Comparison of ENCODE assay signal across 1 cellular context in the genomic region with DNA sequence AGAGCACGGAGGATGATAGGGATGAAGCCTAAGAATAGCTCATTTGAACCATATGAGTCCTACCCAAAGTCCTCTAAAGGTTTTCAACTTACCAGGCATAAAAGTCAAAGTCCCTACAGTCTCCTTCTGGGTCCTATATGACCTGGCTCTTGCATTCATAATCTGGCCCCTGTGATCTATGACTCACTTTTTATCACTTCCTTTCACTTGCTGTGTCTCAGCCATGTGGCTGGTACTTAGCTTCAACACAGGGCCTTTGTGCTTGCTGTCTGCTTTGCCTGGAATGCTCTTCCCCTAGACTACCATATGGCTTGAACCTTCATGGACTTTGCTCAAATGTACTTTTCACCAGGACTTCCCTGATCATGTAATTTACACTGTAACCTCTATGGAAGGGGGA.
TF ChIP-seq lines count a peak whose summit lies in the region.

No MANE protein-coding gene starts in this region.

TF ChIP-seq in HCT116, 20 proteins besides CTCF, POLR2A, EP300 and RAD21:
- TF ChIP-seq CBX3 (IDR thresholded peaks at IDR 0.05; ENCODE audit: low read depth) (peak; percentile 70), ZNF274 (IDR thresholded peaks at IDR 0.05; ENCODE audit: low read depth, low read length) (no peak), EGR1 (IDR thresholded peaks at IDR 0.05; ENCODE audit: low read depth) (no peak), ELF1 (IDR thresholded peaks at IDR 0.05; ENCODE audit: borderline replicate concordance, low read depth) (no peak), POLR2AphosphoS5 (IDR thresholded peaks at IDR 0.05; ENCODE audit: low read depth, low read length) (no peak), CEBPB (IDR thresholded peaks at IDR 0.05; ENCODE audit: low read depth) (0 out of 2 replicates have a peak, but pooled peaks have one; percentile 13), JUND (IDR thresholded peaks at IDR 0.05) (peak; percentile 25; the same call in 1 of the 2 replicates), TCF7L2 (IDR thresholded peaks at IDR 0.05; ENCODE audit: borderline replicate concordance, extremely low read depth, insufficient read depth, insufficient read length) (peak; percentile 14), FOSL1 (IDR thresholded peaks at IDR 0.05; ENCODE audit: low read depth) (peak; percentile 55), SRF (IDR thresholded peaks at IDR 0.05; ENCODE audit: low read depth) (no peak)
- TF ChIP-seq, protein P1, sequence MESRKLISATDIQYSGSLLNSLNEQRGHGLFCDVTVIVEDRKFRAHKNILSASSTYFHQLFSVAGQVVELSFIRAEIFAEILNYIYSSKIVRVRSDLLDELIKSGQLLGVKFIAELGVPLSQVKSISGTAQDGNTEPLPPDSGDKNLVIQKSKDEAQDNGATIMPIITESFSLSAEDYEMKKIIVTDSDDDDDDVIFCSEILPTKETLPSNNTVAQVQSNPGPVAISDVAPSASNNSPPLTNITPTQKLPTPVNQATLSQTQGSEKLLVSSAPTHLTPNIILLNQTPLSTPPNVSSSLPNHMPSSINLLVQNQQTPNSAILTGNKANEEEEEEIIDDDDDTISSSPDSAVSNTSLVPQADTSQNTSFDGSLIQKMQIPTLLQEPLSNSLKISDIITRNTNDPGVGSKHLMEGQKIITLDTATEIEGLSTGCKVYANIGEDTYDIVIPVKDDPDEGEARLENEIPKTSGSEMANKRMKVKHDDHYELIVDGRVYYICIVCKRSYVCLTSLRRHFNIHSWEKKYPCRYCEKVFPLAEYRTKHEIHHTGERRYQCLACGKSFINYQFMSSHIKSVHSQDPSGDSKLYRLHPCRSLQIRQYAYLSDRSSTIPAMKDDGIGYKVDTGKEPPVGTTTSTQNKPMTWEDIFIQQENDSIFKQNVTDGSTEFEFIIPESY (IDR thresholded peaks at IDR 0.05; ENCODE audit: extremely low read depth, insufficient replicate concordance, low read length), result no peak
- TF ChIP-seq, protein P2, sequence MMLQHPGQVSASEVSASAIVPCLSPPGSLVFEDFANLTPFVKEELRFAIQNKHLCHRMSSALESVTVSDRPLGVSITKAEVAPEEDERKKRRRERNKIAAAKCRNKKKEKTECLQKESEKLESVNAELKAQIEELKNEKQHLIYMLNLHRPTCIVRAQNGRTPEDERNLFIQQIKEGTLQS (IDR thresholded peaks at IDR 0.05), result no peak
- TF ChIP-seq, protein P3, sequence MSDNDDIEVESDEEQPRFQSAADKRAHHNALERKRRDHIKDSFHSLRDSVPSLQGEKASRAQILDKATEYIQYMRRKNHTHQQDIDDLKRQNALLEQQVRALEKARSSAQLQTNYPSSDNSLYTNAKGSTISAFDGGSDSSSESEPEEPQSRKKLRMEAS (IDR thresholded peaks at IDR 0.05), result peak; percentile 66; the same call in 1 of the 2 replicates
- TF ChIP-seq, protein P4, sequence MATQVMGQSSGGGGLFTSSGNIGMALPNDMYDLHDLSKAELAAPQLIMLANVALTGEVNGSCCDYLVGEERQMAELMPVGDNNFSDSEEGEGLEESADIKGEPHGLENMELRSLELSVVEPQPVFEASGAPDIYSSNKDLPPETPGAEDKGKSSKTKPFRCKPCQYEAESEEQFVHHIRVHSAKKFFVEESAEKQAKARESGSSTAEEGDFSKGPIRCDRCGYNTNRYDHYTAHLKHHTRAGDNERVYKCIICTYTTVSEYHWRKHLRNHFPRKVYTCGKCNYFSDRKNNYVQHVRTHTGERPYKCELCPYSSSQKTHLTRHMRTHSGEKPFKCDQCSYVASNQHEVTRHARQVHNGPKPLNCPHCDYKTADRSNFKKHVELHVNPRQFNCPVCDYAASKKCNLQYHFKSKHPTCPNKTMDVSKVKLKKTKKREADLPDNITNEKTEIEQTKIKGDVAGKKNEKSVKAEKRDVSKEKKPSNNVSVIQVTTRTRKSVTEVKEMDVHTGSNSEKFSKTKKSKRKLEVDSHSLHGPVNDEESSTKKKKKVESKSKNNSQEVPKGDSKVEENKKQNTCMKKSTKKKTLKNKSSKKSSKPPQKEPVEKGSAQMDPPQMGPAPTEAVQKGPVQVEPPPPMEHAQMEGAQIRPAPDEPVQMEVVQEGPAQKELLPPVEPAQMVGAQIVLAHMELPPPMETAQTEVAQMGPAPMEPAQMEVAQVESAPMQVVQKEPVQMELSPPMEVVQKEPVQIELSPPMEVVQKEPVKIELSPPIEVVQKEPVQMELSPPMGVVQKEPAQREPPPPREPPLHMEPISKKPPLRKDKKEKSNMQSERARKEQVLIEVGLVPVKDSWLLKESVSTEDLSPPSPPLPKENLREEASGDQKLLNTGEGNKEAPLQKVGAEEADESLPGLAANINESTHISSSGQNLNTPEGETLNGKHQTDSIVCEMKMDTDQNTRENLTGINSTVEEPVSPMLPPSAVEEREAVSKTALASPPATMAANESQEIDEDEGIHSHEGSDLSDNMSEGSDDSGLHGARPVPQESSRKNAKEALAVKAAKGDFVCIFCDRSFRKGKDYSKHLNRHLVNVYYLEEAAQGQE (IDR thresholded peaks at IDR 0.05; ENCODE audit: low read depth), result no peak
TF ChIP-seq in HCT116: peak in this region for 6.
